In the genomic region with DNA sequence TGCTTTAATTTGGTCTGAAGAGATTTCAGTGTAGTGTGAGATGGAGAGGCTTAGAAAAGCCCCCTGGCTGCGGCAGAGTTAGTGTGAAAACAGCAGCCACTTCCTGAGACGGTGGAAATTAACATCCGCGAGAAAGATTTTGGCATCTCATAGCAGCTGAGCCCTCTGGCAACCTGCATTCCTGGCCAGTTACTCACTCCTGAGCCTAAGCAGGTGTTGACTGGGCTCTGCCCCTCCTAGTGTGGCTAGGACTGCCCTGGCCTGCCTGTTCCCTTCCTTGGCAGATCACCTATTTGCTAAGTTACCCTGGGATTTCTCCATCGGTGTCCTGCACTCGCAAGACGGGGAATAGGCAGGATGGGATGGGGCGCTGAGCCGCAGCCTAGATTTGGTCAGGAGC, we compare ENCODE assay signal across 21 cellular contexts. TPM values are rescaled to one million over a fixed set of nuclear protein-coding genes. Genes with fewer than 3 reads are reported as not detected.
DNase-seq lines count a peak whose midpoint lies in the region; ATAC-seq, FAIRE-seq and TF ChIP-seq lines count a peak whose summit lies in the region.
"Had no signal": no experiment of that assay in that cellular context is flagged by ENCODE, and none has a peak within 500 bp of the region (broad histone marks: within the 10 kb centered on the region; RNA-seq: fewer than 3 reads in every experiment).

No MANE protein-coding gene starts in this region.

- ATAC-seq in GM18907 (IDR thresholded peaks at IDR 0.05; ENCODE audit: unreplicated experiment), result no peak
- ATAC-seq: K562 had no signal

- WGBS in mesendoderm (ENCODE audit: extremely low coverage, insufficient coverage, low lambda C conversion rate), result no CpG with 5 or more reads among the region's 9 CpGs

- H3K27ac Mint-ChIP-seq in Calu3 (ENCODE audit: unreplicated experiment), result no peak overlapping the region
- H3K27ac Mint-ChIP-seq: activated CD4-positive, alpha-beta T cell treated with anti-CD3 and anti-CD28 coated beads, Interleukin-2, amount 10 ng/mL, durations not matched to agents 24 days and 14 days had no signal

- DNase-seq in Calu3 (peak; percentile 60), M059J (ENCODE audit: low read depth) (peak; percentile 74), bronchial epithelial cell (ENCODE audit: low read depth) (peak; percentile 96), mesendoderm (peak; percentile 94), HTR-8/SVneo (ENCODE audit: insufficient read length, low spot score) (no peak), NCI-H2171 treated with DMSO at 0.1 percent for 48 hours (lab: John Stamatoyannopoulos, UW) (no peak), DMS114 treated with DMSO at 0.1 percent for 48 hours (lab: John Stamatoyannopoulos, UW; ENCODE audit: unreplicated experiment) (no peak)
- DNase-seq: activated CD4-positive, alpha-beta T cell treated with anti-CD3 and anti-CD28 coated beads, Interleukin-2, amount 10 ng/mL, durations not matched to agents 24 days and 14 days; activated CD8-positive, alpha-beta memory T cell treated with anti-CD3 and anti-CD28 coated beads, Interleukin-2, amount 50 U/mL, for 48 hours; activated effector memory CD4-positive, alpha-beta T cell treated with anti-CD3 and anti-CD28 coated beads, Interleukin-2, amount 50 U/mL, for 16 hours; C1 segment of cervical spinal cord; DMS 273 treated with DMSO at 0.1 percent for 48 hours; effector CD4-positive, alpha-beta T cell; hippocampal formation; NCI-H1048; NCI-H2081 treated with DMSO at 0.1 percent for 48 hours; NCI-H69; substantia nigra had no signal

- H3K23ac ChIP-seq in mesendoderm (ENCODE audit: low read length), result no peak overlapping the region

- H2BK120ac ChIP-seq in mesendoderm (ENCODE audit: low read depth, low read length), result no peak overlapping the region

- TF ChIP-seq CTCF in Calu3 (IDR thresholded peaks at IDR 0.05; ENCODE audit: unreplicated experiment) (no peak), bronchial epithelial cell (IDR thresholded peaks at IDR 0.05; ENCODE audit: insufficient read depth, low read length, severe bottlenecking) (no peak)

- H3K9ac ChIP-seq in mesendoderm (ENCODE audit: low read length), result no peak overlapping the region

- H3K4me1 Mint-ChIP-seq in Calu3 (ENCODE audit: low read depth, unreplicated experiment), result no peaks in the 10 kb centered on the region

- H3K4me1 ChIP-seq in mesendoderm (ENCODE audit: control insufficient read depth, low read depth, low read length), result no peaks in the 10 kb centered on the region

- no peak overlapping the region for H3K56ac ChIP-seq in mesendoderm (ENCODE audit: low read length)

- H2AK5ac ChIP-seq in mesendoderm (ENCODE audit: low read length), result no peak overlapping the region

- H3K4ac ChIP-seq in mesendoderm (ENCODE audit: low read depth, low read length), result no peak overlapping the region

- H3K4me3 ChIP-seq in bronchial epithelial cell (ENCODE audit: low read depth, low read length) (no peak overlapping the region), mesendoderm (ENCODE audit: low read length) (no peak overlapping the region)
- H3K4me3 ChIP-seq: K562 had no signal

- H3K79me2 ChIP-seq in mesendoderm (ENCODE audit: control insufficient read depth, insufficient read depth, low read length), result no peaks in the 10 kb centered on the region

- CTCF ChIA-PET in Calu3 (lab: Charles Lee), result interaction anchor here (0.8 kb wide), 1 partner anchor 85 kb away, joined by 3 read pairs; no protein-coding TSS in a partner anchor

- H3K18ac ChIP-seq in mesendoderm (ENCODE audit: low read length), result no peak overlapping the region

- H2BK15ac ChIP-seq in mesendoderm (replicated peaks; ENCODE audit: low read depth), result no peak overlapping the region

- H3K27me3 ChIP-seq in bronchial epithelial cell (ENCODE audit: control insufficient read depth, insufficient read depth, low read length) (no peaks in the 10 kb centered on the region), mesendoderm (ENCODE audit: insufficient read depth, low read length, poor library complexity) (no peaks in the 10 kb centered on the region)

- H3K9me3 Mint-ChIP-seq in Calu3 (ENCODE audit: low read depth, unreplicated experiment), result no peaks in the 10 kb centered on the region
- H3K9me3 Mint-ChIP-seq: activated CD4-positive, alpha-beta T cell treated with anti-CD3 and anti-CD28 coated beads, Interleukin-2, amount 10 ng/mL, durations not matched to agents 24 days and 14 days had no signal

- no peak overlapping the region for H4K8ac ChIP-seq in mesendoderm (ENCODE audit: low read depth, low read length)

- BruUV-seq in Calu3 (replicated peaks; lab: Mats Ljungman, UMichigan), result no TSS peak

- no peak overlapping the region for H3K4me2 ChIP-seq in mesendoderm (ENCODE audit: low read length)

- H3K27ac ChIP-seq in mesendoderm (ENCODE audit: low read depth, low read length), result peak overlapping the region; percentile 83

- no peaks in the 10 kb centered on the region for H3K79me1 ChIP-seq in mesendoderm (ENCODE audit: low read length)

- H3K4me3 Mint-ChIP-seq in Calu3 (ENCODE audit: low read depth, unreplicated experiment), result no peak overlapping the region
- H3K4me3 Mint-ChIP-seq: activated CD4-positive, alpha-beta T cell treated with anti-CD3 and anti-CD28 coated beads, Interleukin-2, amount 10 ng/mL, durations not matched to agents 24 days and 14 days had no signal

- peak; percentile 99 for FAIRE-seq in bronchial epithelial cell (lab: Jason Lieb, UNC)
- no peak for FAIRE-seq in HTR-8/SVneo (lab: Jason Lieb, UNC)
- FAIRE-seq: K562 had no signal

- H4K5ac ChIP-seq in mesendoderm (ENCODE audit: low read length), result no peak overlapping the region

- H3K36me3 ChIP-seq in bronchial epithelial cell (ENCODE audit: control insufficient read depth, insufficient read depth, low read length), result no peaks in the 10 kb centered on the region
- no peaks in the 10 kb centered on the region for H3K36me3 ChIP-seq in mesendoderm (ENCODE audit: control insufficient read depth, insufficient read depth, low read length)

- no peaks in the 10 kb centered on the region for H3K27me3 Mint-ChIP-seq in Calu3 (ENCODE audit: unreplicated experiment)
- H3K27me3 Mint-ChIP-seq: activated CD4-positive, alpha-beta T cell treated with anti-CD3 and anti-CD28 coated beads, Interleukin-2, amount 10 ng/mL, durations not matched to agents 24 days and 14 days had no signal

- no peaks in the 10 kb centered on the region for H3K36me3 Mint-ChIP-seq in Calu3 (ENCODE audit: insufficient read depth, unreplicated experiment)

- H2BK5ac ChIP-seq in mesendoderm (ENCODE audit: low read length), result no peak overlapping the region

- intact Hi-C loops in Calu3 (cut with micrococcal nuclease; ENCODE audit: unreplicated experiment), result no loop called here

RNA-seq across cellular contexts. Expression of a gene that starts 57.6 kb away (rescaled TPM):
- total RNA-seq in Calu3 (2022) (28.6 and 29.9 TPM in 2 replicates), bronchial epithelial cell (12.9 and 21.4 TPM in 2 replicates)
- total RNA-seq in M059J (2014; rRNA removed; shearing (Covaris generic)), result 7.7 and 10.9 TPM in 2 replicates
- 10.1 TPM for polyA plus RNA-seq in mesendoderm (2013, experiment 1 of 2)
- 9.7 TPM for polyA plus RNA-seq in mesendoderm (2013, experiment 2 of 2)

RNA-seq across cellular contexts. Expression of a gene that starts 59.0 kb away (rescaled TPM):
- total RNA-seq in Calu3 (2022) (not detected in 2 replicates), bronchial epithelial cell (not detected in 2 replicates)
- not detected in 2 replicates for total RNA-seq in M059J (2014; rRNA removed; shearing (Covaris generic))
- not detected for polyA plus RNA-seq in mesendoderm (2013, experiment 1 of 2)
- not detected for polyA plus RNA-seq in mesendoderm (2013, experiment 2 of 2)
- total RNA-seq: activated CD4-positive, alpha-beta T cell treated with anti-CD3 and anti-CD28 coated beads, Interleukin-2, amount 10 ng/mL, durations not matched to agents 24 days and 14 days; K562; mononuclear cell had no signal
- polyA plus RNA-seq: K562 had no signal

Comparison
In these comparisons a context has a peak if more than half of its experiments do, and no peak if none do; other contexts are left out.
1. DNase-seq: peak in Calu3 (single experiment), M059J (single experiment), bronchial epithelial cell (single experiment) and mesendoderm (single experiment); none in HTR-8/SVneo (single experiment), NCI-H2171 treated with DMSO at 0.1 percent for 48 hours (single experiment) and DMS114 treated with DMSO at 0.1 percent for 48 hours (single experiment).